ENCODE assay signal across 20 cellular contexts in the genomic region with DNA sequence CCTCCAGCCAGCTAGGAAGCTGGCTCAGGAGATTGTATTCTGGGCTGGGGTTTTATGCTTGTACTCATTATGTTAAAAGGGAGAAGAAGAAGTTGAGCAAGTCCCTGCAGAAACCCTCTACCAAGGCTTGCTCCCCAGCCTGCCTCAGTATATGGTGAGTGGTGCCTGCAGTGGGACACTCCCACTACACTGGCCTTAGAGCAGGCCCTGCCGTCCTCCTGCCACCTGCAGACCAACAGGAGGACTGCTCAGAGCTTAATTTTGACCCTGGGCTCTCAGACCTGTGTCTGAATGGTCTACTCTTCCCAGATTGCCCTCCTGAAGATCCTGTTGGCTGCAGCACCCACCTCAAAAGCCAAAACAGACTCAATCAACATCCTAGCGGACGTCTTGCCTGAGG. TPM values are rescaled to one million over a fixed set of nuclear protein-coding genes. Genes with fewer than 3 reads are reported as not detected.
"Had no signal": no experiment of that assay in that cellular context is flagged by ENCODE, and none has a peak within 500 bp of the region (broad histone marks: within the 10 kb centered on the region; RNA-seq: fewer than 3 reads in every experiment).

No MANE protein-coding gene starts in this region.

- H3K9me3 Mint-ChIP-seq: activated T-helper 1 cell treated with anti-CD3 and anti-CD28 coated beads, Interleukin-12 subunit alpha, Interleukin-12 subunit beta, Interleukin-2, Interleukin-4 antibody, amounts not matched to agents 30 ng/mL and 10 ng/mL and 1 ng/mL, durations not matched to agents 14 hours and 24 hours and 36 hours; naive thymus-derived CD4-positive, alpha-beta T cell; stimulated activated memory B cell treated with anti-CD40 and anti-IgM and Interleukin-4, amounts not matched to agents 10 μg/mL and 1 μg/mL and 100 μg/mL, for 72 hours had no signal

- H3K4me1 Mint-ChIP-seq: stimulated activated memory B cell treated with anti-CD40 and anti-IgM and Interleukin-4, amounts not matched to agents 10 μg/mL and 1 μg/mL and 100 μg/mL, for 72 hours had no signal

- H3K4me1 ChIP-seq: ascending aorta, left lung had no signal

- H3K9me3 ChIP-seq: ascending aorta, esophagus muscularis mucosa, left lung, mucosa of descending colon had no signal

- H3K27me3 ChIP-seq: ascending aorta, esophagus muscularis mucosa, hepatocyte, left lung had no signal

- H3K27me3 Mint-ChIP-seq: naive thymus-derived CD4-positive, alpha-beta T cell; stimulated activated memory B cell treated with anti-CD40 and anti-IgM and Interleukin-4, amounts not matched to agents 10 μg/mL and 1 μg/mL and 100 μg/mL, for 72 hours had no signal

- H3K4me3 ChIP-seq: ascending aorta, esophagus muscularis mucosa, hepatocyte, left lung, mucosa of descending colon had no signal

- H3K27ac Mint-ChIP-seq: activated T-helper 1 cell treated with anti-CD3 and anti-CD28 coated beads, Interleukin-12 subunit alpha, Interleukin-12 subunit beta, Interleukin-2, Interleukin-4 antibody, amounts not matched to agents 30 ng/mL and 10 ng/mL and 1 ng/mL, durations not matched to agents 14 hours and 24 hours and 36 hours; stimulated activated memory B cell treated with anti-CD40 and anti-IgM and Interleukin-4, amounts not matched to agents 10 μg/mL and 1 μg/mL and 100 μg/mL, for 72 hours had no signal

- H3K4me3 Mint-ChIP-seq: activated T-helper 1 cell treated with anti-CD3 and anti-CD28 coated beads, Interleukin-12 subunit alpha, Interleukin-12 subunit beta, Interleukin-2, Interleukin-4 antibody, amounts not matched to agents 30 ng/mL and 10 ng/mL and 1 ng/mL, durations not matched to agents 14 hours and 24 hours and 36 hours; naive thymus-derived CD4-positive, alpha-beta T cell; stimulated activated memory B cell treated with anti-CD40 and anti-IgM and Interleukin-4, amounts not matched to agents 10 μg/mL and 1 μg/mL and 100 μg/mL, for 72 hours had no signal

- DNase-seq: activated CD4-positive, alpha-beta T cell treated with anti-CD3 and anti-CD28 coated beads, Interleukin-2, amount 50 U/mL, for 1 hour; activated CD8-positive, alpha-beta memory T cell treated with anti-CD3 and anti-CD28 coated beads for 24 hours; activated naive CD4-positive, alpha-beta T cell; left lung; mammary epithelial cell; mucosa of descending colon; naive thymus-derived CD4-positive, alpha-beta T cell; stimulated activated CD4-positive, alpha-beta T cell treated with anti-CD3 and anti-CD28 coated beads, Interleukin-2, amount 100 ng/mL, for 48 hours had no signal

- H3K27ac ChIP-seq: ascending aorta, esophagus muscularis mucosa, hepatocyte, left lung had no signal

- ATAC-seq: left lung; mucosa of descending colon; naive thymus-derived CD4-positive, alpha-beta T cell; stimulated activated memory B cell treated with anti-CD40 and anti-IgM and Interleukin-4, amounts not matched to agents 10 μg/mL and 1 μg/mL and 100 μg/mL, for 72 hours had no signal

- H2AFZ ChIP-seq: hepatocyte had no signal

- H3K4me2 ChIP-seq: hepatocyte had no signal

- H3K79me2 ChIP-seq: hepatocyte had no signal

- FAIRE-seq: colon, keratinocyte, TTC549 had no signal

RNA-seq across cellular contexts. Expression of a gene that starts 23.0 kb away (rescaled TPM):
- total RNA-seq: activated T-helper 1 cell treated with anti-CD3 and anti-CD28 coated beads, Interleukin-12 subunit alpha, Interleukin-12 subunit beta, Interleukin-2, Interleukin-4 antibody, amounts not matched to agents 30 ng/mL and 10 ng/mL and 1 ng/mL, durations not matched to agents 14 hours and 24 hours and 36 hours; ascending aorta; esophagus muscularis mucosa; glomerular endothelial cell; left lung; mammary epithelial cell; mucosa of descending colon; naive thymus-derived CD4-positive, alpha-beta T cell; renal cortical epithelial cell; T-helper 2 cell treated with Interferon-gamma antibody and Interleukin-4, amounts not matched to agents 100 ng/mL and 5 ng/mL, for 36 hours; ureter had no signal
- polyA plus RNA-seq: keratinocyte; mammary epithelial cell; naive thymus-derived CD4-positive, alpha-beta T cell had no signal
